In genomic region chr3:69639851-69640250, GRCh38 we compare ENCODE assay signal across 38 cellular contexts.
"Had no signal": no experiment of that assay in that cellular context is flagged by ENCODE, and none has a peak within 500 bp of the region (broad histone marks: within the 10 kb centered on the region; RNA-seq: fewer than 3 reads in every experiment).

No MANE protein-coding gene starts in this region.

- H3K36me3 ChIP-seq: adrenal gland, ascending aorta, brain microvascular endothelial cell, breast epithelium, cardiac muscle cell had no signal

- H3K27me3 Mint-ChIP-seq: activated naive CD4-positive, alpha-beta T cell treated with anti-CD3 and anti-CD28 coated beads, Interleukin-2, amount 10 ng/mL, durations not matched to agents 7 days and 5 days; activated naive CD8-positive, alpha-beta T cell treated with anti-CD3 and anti-CD28 coated beads, Interleukin-2, amount 10 ng/mL, durations not matched to agents 7 days and 5 days had no signal

- DNase-seq: activated effector memory CD4-positive, alpha-beta T cell treated with anti-CD3 and anti-CD28 coated beads, Interleukin-2, amount 50 U/mL, for 16 hours; activated effector memory CD4-positive, alpha-beta T cell treated with Interleukin-2 at 50 U/mL for 16 hours; activated gamma-delta T cell; activated gamma-delta T cell treated with Interleukin-2 at 50 U/mL for 16 hours; activated naive CD4-positive, alpha-beta T cell; activated naive CD4-positive, alpha-beta T cell treated with anti-CD3 and anti-CD28 coated beads for 36 hours; activated naive CD4-positive, alpha-beta T cell treated with anti-CD3 and anti-CD28 coated beads, Interleukin-2, amount 10 ng/mL, durations not matched to agents 7 days and 5 days; activated naive CD4-positive, alpha-beta T cell treated with anti-CD3 and anti-CD28 coated beads, Interleukin-2, amount 50 U/mL, for 16 hours; activated naive CD4-positive, alpha-beta T cell treated with Interleukin-2 at 50 U/mL for 16 hours; activated naive CD8-positive, alpha-beta T cell treated with anti-CD3 and anti-CD28 coated beads for 36 hours; activated naive CD8-positive, alpha-beta T cell treated with anti-CD3 and anti-CD28 coated beads, Interleukin-2, amount 10 ng/mL, durations not matched to agents 7 days and 5 days; activated naive CD8-positive, alpha-beta T cell treated with anti-CD3 and anti-CD28 coated beads, Interleukin-2, amount 50 U/mL, for 24 hours; activated T-cell treated with anti-CD3 and anti-CD28 coated beads, Interleukin-2, amount 50 U/mL, for 24 hours; activated T-cell treated with anti-CD3 and anti-CD28 coated beads, Interleukin-2, amount 50 U/mL, for 4 hours; activated T-cell treated with anti-CD3 and anti-CD28 coated beads, Interleukin-2, amount 50 U/mL, for 48 hours; activated T-cell treated with anti-CD3 and anti-CD28 coated beads, Interleukin-2, amount 50 U/mL, for 72 hours; adrenal gland; amniotic stem cell; amygdala; anterior cingulate cortex; aorta; body of pancreas; brain microvascular endothelial cell; caudate nucleus; central memory CD4-positive, alpha-beta T cell; cerebellar nuclear complex had no signal

- H3K27me3 ChIP-seq: adrenal gland, ascending aorta, body of pancreas, brain microvascular endothelial cell, breast epithelium, cardiac muscle cell had no signal

- H3K36me3 Mint-ChIP-seq: activated naive CD4-positive, alpha-beta T cell treated with anti-CD3 and anti-CD28 coated beads, Interleukin-2, amount 10 ng/mL, durations not matched to agents 7 days and 5 days; activated naive CD4-positive, alpha-beta T cell treated with anti-CD3 and anti-CD28 coated beads, Interleukin-2, amount 50 U/mL, for 24 hours; activated naive CD4-positive, alpha-beta T cell treated with anti-CD3 and anti-CD28 coated beads, Interleukin-2, amount 50 U/mL, for 72 hours; activated naive CD8-positive, alpha-beta T cell; activated naive CD8-positive, alpha-beta T cell treated with anti-CD3 and anti-CD28 coated beads for 36 hours; activated naive CD8-positive, alpha-beta T cell treated with anti-CD3 and anti-CD28 coated beads, Interleukin-2, amount 10 ng/mL, durations not matched to agents 7 days and 5 days; brain had no signal

- H3K4me1 Mint-ChIP-seq: activated naive CD4-positive, alpha-beta T cell treated with anti-CD3 and anti-CD28 coated beads, Interleukin-2, amount 10 ng/mL, durations not matched to agents 7 days and 5 days; activated naive CD4-positive, alpha-beta T cell treated with anti-CD3 and anti-CD28 coated beads, Interleukin-2, amount 50 U/mL, for 24 hours; activated naive CD8-positive, alpha-beta T cell treated with anti-CD3 and anti-CD28 coated beads for 36 hours; activated naive CD8-positive, alpha-beta T cell treated with anti-CD3 and anti-CD28 coated beads, Interleukin-2, amount 10 ng/mL, durations not matched to agents 7 days and 5 days; activated naive CD8-positive, alpha-beta T cell treated with anti-CD3 and anti-CD28 coated beads, Interleukin-2, amount 50 U/mL, for 24 hours; activated T-helper 17 cell treated with anti-CD3 and anti-CD28 coated beads, Interleukin-2, amount 50 U/mL, for 72 hours; brain; central memory CD8-positive, alpha-beta T cell had no signal

- H3K27ac Mint-ChIP-seq: activated naive CD4-positive, alpha-beta T cell treated with anti-CD3 and anti-CD28 coated beads for 36 hours; activated naive CD4-positive, alpha-beta T cell treated with anti-CD3 and anti-CD28 coated beads, Interleukin-2, amount 10 ng/mL, durations not matched to agents 7 days and 5 days; activated naive CD4-positive, alpha-beta T cell treated with anti-CD3 and anti-CD28 coated beads, Interleukin-2, amount 50 U/mL, for 24 hours; activated naive CD4-positive, alpha-beta T cell treated with anti-CD3 and anti-CD28 coated beads, Interleukin-2, amount 50 U/mL, for 72 hours; activated naive CD8-positive, alpha-beta T cell; activated naive CD8-positive, alpha-beta T cell treated with anti-CD3 and anti-CD28 coated beads for 36 hours; activated naive CD8-positive, alpha-beta T cell treated with anti-CD3 and anti-CD28 coated beads, Interleukin-2, amount 10 ng/mL, durations not matched to agents 7 days and 5 days; activated naive CD8-positive, alpha-beta T cell treated with anti-CD3 and anti-CD28 coated beads, Interleukin-2, amount 50 U/mL, for 24 hours; activated T-cell treated with anti-CD3 and anti-CD28 coated beads, Interleukin-2, amount 50 U/mL, for 24 hours; activated T-cell treated with anti-CD3 and anti-CD28 coated beads, Interleukin-2, amount 50 U/mL, for 72 hours; activated T-helper 1 cell treated with anti-CD3 and anti-CD28 coated beads, Interleukin-12 subunit alpha, Interleukin-12 subunit beta, Interleukin-2, Interleukin-4 antibody, amounts not matched to agents 30 ng/mL and 10 ng/mL and 1 ng/mL, durations not matched to agents 14 hours and 24 hours and 36 hours; activated T-helper 17 cell treated with anti-CD3 and anti-CD28 coated beads, Interleukin-2, amount 50 U/mL, for 72 hours; activated T-helper 2 cell treated with anti-CD3 and anti-CD28 coated beads, Interferon-gamma antibody, Interleukin-2, Interleukin-4, amounts not matched to agents 10 μg/mL and 5 μg/mL and 100 μg/mL, durations not matched to agents 14 hours and 24 hours and 36 hours; brain had no signal

- ATAC-seq: activated naive CD4-positive, alpha-beta T cell treated with anti-CD3 and anti-CD28 coated beads, Interleukin-2, amount 50 U/mL, for 72 hours; activated naive CD8-positive, alpha-beta T cell treated with anti-CD3 and anti-CD28 coated beads, Interleukin-2, amount 50 U/mL, for 24 hours; activated T-cell treated with anti-CD3 and anti-CD28 coated beads, Interleukin-2, amount 50 U/mL, for 4 hours; activated T-cell treated with anti-CD3 and anti-CD28 coated beads, Interleukin-2, amount 50 U/mL, for 72 hours; activated T-helper 17 cell treated with anti-CD3 and anti-CD28 coated beads, Interleukin-2, amount 50 U/mL, for 72 hours; body of pancreas had no signal

- H3K9me3 ChIP-seq: adrenal gland, ascending aorta, body of pancreas, breast epithelium had no signal

- H3K4me1 ChIP-seq: adrenal gland, ascending aorta, body of pancreas, breast epithelium had no signal

- FAIRE-seq: astrocyte had no signal

- H3K4me3 Mint-ChIP-seq: activated naive CD4-positive, alpha-beta T cell treated with anti-CD3 and anti-CD28 coated beads for 36 hours; activated naive CD4-positive, alpha-beta T cell treated with anti-CD3 and anti-CD28 coated beads, Interleukin-2, amount 10 ng/mL, durations not matched to agents 7 days and 5 days; activated naive CD4-positive, alpha-beta T cell treated with anti-CD3 and anti-CD28 coated beads, Interleukin-2, amount 50 U/mL, for 24 hours; activated naive CD8-positive, alpha-beta T cell; activated naive CD8-positive, alpha-beta T cell treated with anti-CD3 and anti-CD28 coated beads for 36 hours; activated naive CD8-positive, alpha-beta T cell treated with anti-CD3 and anti-CD28 coated beads, Interleukin-2, amount 10 ng/mL, durations not matched to agents 7 days and 5 days; activated naive CD8-positive, alpha-beta T cell treated with anti-CD3 and anti-CD28 coated beads, Interleukin-2, amount 50 U/mL, for 24 hours; activated T-cell treated with anti-CD3 and anti-CD28 coated beads, Interleukin-2, amount 50 U/mL, for 24 hours; activated T-cell treated with anti-CD3 and anti-CD28 coated beads, Interleukin-2, amount 50 U/mL, for 4 hours; activated T-cell treated with anti-CD3 and anti-CD28 coated beads, Interleukin-2, amount 50 U/mL, for 72 hours; activated T-helper 1 cell treated with anti-CD3 and anti-CD28 coated beads, Interleukin-12 subunit alpha, Interleukin-12 subunit beta, Interleukin-2, Interleukin-4 antibody, amounts not matched to agents 30 ng/mL and 10 ng/mL and 1 ng/mL, durations not matched to agents 14 hours and 24 hours and 36 hours; activated T-helper 17 cell treated with anti-CD3 and anti-CD28 coated beads, Interleukin-2, amount 50 U/mL, for 72 hours; brain; central memory CD8-positive, alpha-beta T cell had no signal

- H3K4me3 ChIP-seq: adrenal gland, ascending aorta, body of pancreas, breast epithelium, cardiac muscle cell had no signal

- H3K27ac ChIP-seq: adrenal gland, ascending aorta, body of pancreas, brain microvascular endothelial cell, breast epithelium, cardiac muscle cell had no signal
